Comparison of ENCODE assay signal across 8 cellular contexts in genomic region chr2:714005-714741, GRCh38. TPM values are rescaled to one million over a fixed set of nuclear protein-coding genes. Genes with fewer than 3 reads are reported as not detected.
DNase-seq lines count a peak whose midpoint lies in the region; TF ChIP-seq lines count a peak whose summit lies in the region.

No MANE protein-coding gene starts in this region.

- no peak for TF ChIP-seq POLR2A in Peyer's patch (IDR thresholded peaks at IDR 0.05)

- TF ChIP-seq CTCF in AG04449 (IDR thresholded peaks at IDR 0.05; ENCODE audit: insufficient read depth, low read length, missing control alignments) (peak; percentile 83), GM12865 (IDR thresholded peaks at IDR 0.05; ENCODE audit: insufficient read depth, low read depth, low read length, missing control alignments) (peak; percentile 80), Peyer's patch (IDR thresholded peaks at IDR 0.05) (peak in 5 of 6 experiments; percentile 18 to 57 (median 49)), colonic mucosa (IDR thresholded peaks at IDR 0.05) (peak; percentile 66)

- H3K27me3 ChIP-seq in Peyer's patch (no peaks in the 10 kb centered on the region), colonic mucosa (no peaks in the 10 kb centered on the region)

- H3K4me3 ChIP-seq in AG04449 (ENCODE audit: low read depth, low read length) (no peak overlapping the region), GM12865 (ENCODE audit: low read depth, low read length) (no peak overlapping the region), Peyer's patch (no peak overlapping the region), colonic mucosa (no peak overlapping the region)

- H3K9ac ChIP-seq in colonic mucosa (ENCODE audit: low read depth in 2 of 2, low read length in 2 of 2) = no peak overlapping the region

- intact Hi-C loops in colonic mucosa (cut with DNase I) = loop anchor here (5.0 kb wide), 1 partner anchor 828 kb away; no protein-coding TSS in a partner anchor

- H3K4me1 ChIP-seq in Peyer's patch (no peaks in the 10 kb centered on the region), colonic mucosa (no peaks in the 10 kb centered on the region)

- POLR2A ChIA-PET in AG04449 (lab: Yijun Ruan, JAX) = no interaction called here

- CTCF ChIA-PET in AG04449 (lab: Yijun Ruan, JAX) = interaction anchor here (1.0 to 9.8 kb wide), 11 partner anchors 10 to 835 kb away, joined by 3 to 198 read pairs (median 4); no protein-coding TSS in a partner anchor

- no peaks in the 10 kb centered on the region for H3K36me3 ChIP-seq in Peyer's patch
- H3K36me3 ChIP-seq in colonic mucosa = no peaks in the 10 kb centered on the region

- no peaks in the 10 kb centered on the region for H3K9me3 ChIP-seq in Peyer's patch
- no peaks in the 10 kb centered on the region for H3K9me3 ChIP-seq in colonic mucosa

- DNase-seq in AG04449 (ENCODE audit: low read depth, low spot score) (no peak), GM12865 (ENCODE audit: low read depth) (peak; percentile 87), HCEC 1CT (peak; percentile 7), Kasumi-1 (lab: John Stamatoyannopoulos, UW) (peak; percentile 24 to 26), Peyer's patch (peak in 2 of 3 donors; percentile 60 to 79), colonic mucosa (peak; percentile 63), medulla oblongata (ENCODE audit: extremely low spot score) (peak; percentile 75), ureter (ENCODE audit: low spot score) (peak; percentile 64)

- H3K27ac ChIP-seq in Peyer's patch (no peak overlapping the region), colonic mucosa (no peak overlapping the region)

RNA-seq across cellular contexts. Expression of gene TMEM18, which starts 37.0 kb away (rescaled TPM):
- 10 to 100 TPM; 13.9 to 22.8 (median 16.4) TPM for total RNA-seq in Peyer's patch
- total RNA-seq in colonic mucosa = 10 to 100 TPM; 16.4 to 19.6 TPM
- 15.5 TPM for total RNA-seq in ureter
